In genomic region chr21:36330904-36331303, GRCh38 we compare ENCODE assay signal across 8 cellular contexts. TPM values are rescaled to one million over a fixed set of nuclear protein-coding genes. Genes with fewer than 3 reads are reported as not detected.
DNase-seq lines count a peak whose midpoint lies in the region; ATAC-seq and TF ChIP-seq lines count a peak whose summit lies in the region.

No MANE protein-coding gene starts in this region.

- peaks cover 38 to 58% (median 47%) of the 10 kb centered on the region in 4 donors for H3K4me1 Mint-ChIP-seq in CD4-positive, alpha-beta memory T cell
- H3K4me1 Mint-ChIP-seq in nephron: peaks cover 10% of the 10 kb centered on the region

- H3K27ac Mint-ChIP-seq in CD4-positive, alpha-beta memory T cell: peak overlapping the region in 6 of 7 donors; percentile 58 to 75 (median 70)
- H3K27ac Mint-ChIP-seq in nephron: no peak overlapping the region

- no peak overlapping the region for H3K27ac ChIP-seq in CD4-positive, alpha-beta memory T cell (ENCODE audit: low read depth, low read length)

- H3K27me3 Mint-ChIP-seq in CD4-positive, alpha-beta memory T cell: no peaks in the 10 kb centered on the region
- H3K27me3 Mint-ChIP-seq in nephron (ENCODE audit: low read depth): no peaks in the 10 kb centered on the region

- POLR2A ChIA-PET in CD4-positive, alpha-beta memory T cell (lab: Charles Lee; ENCODE audit: partially characterized antibody): interaction anchor here (0.8 to 3.1 kb wide), 4 partner anchors 10 to 178 kb away, joined by 3 to 22 read pairs (median 4); partner anchors contain the start of gene MORC3

- H3K36me3 Mint-ChIP-seq in CD4-positive, alpha-beta memory T cell: peaks cover 18 to 38% of the 10 kb centered on the region in 2 donors
- H3K36me3 Mint-ChIP-seq in nephron (ENCODE audit: low read depth): peaks cover 36% of the 10 kb centered on the region

- peaks cover 53% of the 10 kb centered on the region for H3K4me1 ChIP-seq in CD4-positive, alpha-beta memory T cell (ENCODE audit: insufficient read depth, low read length)

- no peaks in the 10 kb centered on the region for H3K9me3 ChIP-seq in CD4-positive, alpha-beta memory T cell (ENCODE audit: control insufficient read depth in 1 of 2, low read length in 2 of 2)

- peak overlapping the region in 2 of 8 donors; percentile 0 to 61 for H3K4me3 Mint-ChIP-seq in CD4-positive, alpha-beta memory T cell
- no peak overlapping the region for H3K4me3 Mint-ChIP-seq in nephron

- CTCF ChIA-PET in CD4-positive, alpha-beta memory T cell (lab: Charles Lee; ENCODE audit: partially characterized antibody): interaction anchor here (1.1 to 6.5 kb wide), 11 partner anchors 9 to 217 kb away, joined by 3 to 54 read pairs (median 6); partner anchors contain the start of gene MORC3

- peak; percentile 60 to 64 (median 64) for TF ChIP-seq CTCF in nephron (IDR thresholded peaks at IDR 0.05; ENCODE audit: unreplicated experiment in 3 of 3)

- no peaks in the 10 kb centered on the region for H3K27me3 ChIP-seq in CD4-positive, alpha-beta memory T cell (ENCODE audit: insufficient read depth, low read length)

- H3K9me3 Mint-ChIP-seq in CD4-positive, alpha-beta memory T cell: no peaks in the 10 kb centered on the region
- H3K9me3 Mint-ChIP-seq in nephron: no peaks in the 10 kb centered on the region

- H3K36me3 ChIP-seq in CD4-positive, alpha-beta memory T cell (ENCODE audit: insufficient read depth, low read length): peaks cover 6% of the 10 kb centered on the region

- DNase-seq in CD4-positive, alpha-beta memory T cell: peak; percentile 43 to 61 (median 53)
- peak; percentile 23 for DNase-seq in NCI-H345 treated with DMSO at 0.1 percent for 48 hours (lab: John Stamatoyannopoulos, UW; ENCODE audit: unreplicated experiment)
- DNase-seq in activated CD4-positive, alpha-beta T cell treated with anti-CD3 and anti-CD28 coated beads, Interleukin-2, amount 50 U/mL, for 1 hour: peak; percentile 51

- intact Hi-C loops in CD4-positive, alpha-beta memory T cell (cut with micrococcal nuclease): loop anchor here (1.0 kb wide), 5 partner anchors 11 to 190 kb away; partner anchors contain the start of gene MORC3

- peak; percentile 51 for ATAC-seq in GM21447 (IDR thresholded peaks at IDR 0.05; ENCODE audit: unreplicated experiment)
- peak; percentile 73 for ATAC-seq in esophagus mucosa
- ATAC-seq in GM19397 (IDR thresholded peaks at IDR 0.05; ENCODE audit: unreplicated experiment): no peak
- ATAC-seq in GM21360 (IDR thresholded peaks at IDR 0.05; ENCODE audit: unreplicated experiment): no peak

- no peak overlapping the region for H3K4me3 ChIP-seq in CD4-positive, alpha-beta memory T cell (ENCODE audit: low read length in 2 of 2)

RNA-seq across cellular contexts. Expression of gene MORC3, which starts 10.9 kb away (rescaled TPM):
- 100 to 1,000 TPM; 105 to 108 TPM for total RNA-seq in CD4-positive, alpha-beta memory T cell
- polyA plus RNA-seq in CD4-positive, alpha-beta memory T cell: 10 to 100 TPM; 31.8 to 45.0 TPM
- 28.8 TPM for total RNA-seq in esophagus mucosa

RNA-seq across cellular contexts. Expression of gene CHAF1B, which starts 54.3 kb away (rescaled TPM):
- 1 to 10 TPM; 1.3 to 1.6 TPM for total RNA-seq in CD4-positive, alpha-beta memory T cell
- polyA plus RNA-seq in CD4-positive, alpha-beta memory T cell: 1 to 10 TPM; 2.0 to 2.3 TPM
- total RNA-seq in esophagus mucosa: 5.4 TPM

Comparison
In these comparisons a context has a peak if more than half of its experiments do, and no peak if none do; other contexts are left out.
1. H3K27ac Mint-ChIP-seq: peak in CD4-positive, alpha-beta memory T cell (6 of 7); none in nephron (0 of 3).
2. ATAC-seq: peak in GM21447 (single experiment) and esophagus mucosa (single experiment); none in GM19397 (single experiment) and GM21360 (single experiment).
3. Peak in every context shown above with its lines, with median percentiles within 50 percentile points of each other: DNase-seq.